In genomic region chr16:3938843-3939624, GRCh38 we compare ENCODE assay signal across 8 cellular contexts. TPM values are rescaled to one million over a fixed set of nuclear protein-coding genes. Genes with fewer than 3 reads are reported as not detected.
A peak's percentile ranks its signal among the peaks of the same experiment; 100 is the strongest.
DNase-seq lines count a peak whose midpoint lies in the region; ATAC-seq and TF ChIP-seq lines count a peak whose summit lies in the region.

No MANE protein-coding gene starts in this region.

- H3K27ac Mint-ChIP-seq in naive B cell = no peak overlapping the region
- no peak overlapping the region for H3K27ac Mint-ChIP-seq in stimulated activated memory B cell treated with anti-CD40 and anti-IgM and Interleukin-4, amounts not matched to agents 10 μg/mL and 1 μg/mL and 100 μg/mL, for 72 hours

- H3K27me3 Mint-ChIP-seq in naive B cell = peaks cover 0 to 21% (median 14%) of the 10 kb centered on the region in 3 donors
- H3K27me3 Mint-ChIP-seq in stimulated activated memory B cell treated with anti-CD40 and anti-IgM and Interleukin-4, amounts not matched to agents 10 μg/mL and 1 μg/mL and 100 μg/mL, for 72 hours = peaks cover 14% of the 10 kb centered on the region

- H3K9me3 Mint-ChIP-seq in naive B cell = peaks cover 0 to 3% (median 0%) of the 10 kb centered on the region in 7 donors
- peaks cover 3% of the 10 kb centered on the region for H3K9me3 Mint-ChIP-seq in stimulated activated memory B cell treated with anti-CD40 and anti-IgM and Interleukin-4, amounts not matched to agents 10 μg/mL and 1 μg/mL and 100 μg/mL, for 72 hours

- peak overlapping the region in 5 of 8 donors; percentile 21 to 66 (median 35) for H3K4me3 Mint-ChIP-seq in naive B cell
- peak overlapping the region; percentile 18 for H3K4me3 Mint-ChIP-seq in stimulated activated memory B cell treated with anti-CD40 and anti-IgM and Interleukin-4, amounts not matched to agents 10 μg/mL and 1 μg/mL and 100 μg/mL, for 72 hours

- H3K36me3 Mint-ChIP-seq in naive B cell = no peaks in the 10 kb centered on the region
- H3K36me3 Mint-ChIP-seq in stimulated activated memory B cell treated with anti-CD40 and anti-IgM and Interleukin-4, amounts not matched to agents 10 μg/mL and 1 μg/mL and 100 μg/mL, for 72 hours = no peaks in the 10 kb centered on the region

- DNase-seq in NCI-H2196 (lab: John Stamatoyannopoulos, UW; ENCODE audit: unreplicated experiment) = peak; percentile 30
- DNase-seq in NCI-H2196 treated with DMSO at 0.1 percent for 48 hours (lab: John Stamatoyannopoulos, UW; ENCODE audit: unreplicated experiment) = no peak
- DNase-seq in NCI-H774 (lab: John Stamatoyannopoulos, UW) = peak; percentile 9
- DNase-seq in activated T-cell treated with anti-CD3 and anti-CD28 coated beads for 1 hour (ENCODE audit: low read depth) = peak; percentile 63
- DNase-seq in erythroblast (lab: John Stamatoyannopoulos, UW) = peak; percentile 42 to 67
- DNase-seq in naive B cell = peak; percentile 57

- TF ChIP-seq POLR2A in erythroblast (IDR thresholded peaks at IDR 0.05; ENCODE audit: low read length) (no peak), GM18505 (IDR thresholded peaks at IDR 0.05; ENCODE audit: borderline replicate concordance, extremely low read depth, insufficient read depth, insufficient read length) (no peak)

- ATAC-seq in naive B cell (ENCODE audit: low read depth in 2 of 2) (peak; percentile 91 to 92), GM18505 (IDR thresholded peaks at IDR 0.05; ENCODE audit: unreplicated experiment) (no peak)
- peak; percentile 74 for ATAC-seq in stimulated activated memory B cell treated with anti-CD40 and anti-IgM and Interleukin-4, amounts not matched to agents 10 μg/mL and 1 μg/mL and 100 μg/mL, for 72 hours

- H3K4me1 Mint-ChIP-seq in naive B cell = peaks cover 0 to 4% (median 0%) of the 10 kb centered on the region in 3 donors
- peaks cover 6% of the 10 kb centered on the region for H3K4me1 Mint-ChIP-seq in stimulated activated memory B cell treated with anti-CD40 and anti-IgM and Interleukin-4, amounts not matched to agents 10 μg/mL and 1 μg/mL and 100 μg/mL, for 72 hours

RNA-seq across cellular contexts. Expression of gene CREBBP, which starts 58.5 kb away (rescaled TPM):
- 10 to 100 TPM in 1 of 6 donors, 1 to 10 TPM in 5; 2.6 to 23.5 (median 7.2) TPM for polyA plus RNA-seq in naive B cell (ENCODE audit: low read depth in 6 of 6)
